ENCODE assay signal across 1 cellular context in the genomic region with DNA sequence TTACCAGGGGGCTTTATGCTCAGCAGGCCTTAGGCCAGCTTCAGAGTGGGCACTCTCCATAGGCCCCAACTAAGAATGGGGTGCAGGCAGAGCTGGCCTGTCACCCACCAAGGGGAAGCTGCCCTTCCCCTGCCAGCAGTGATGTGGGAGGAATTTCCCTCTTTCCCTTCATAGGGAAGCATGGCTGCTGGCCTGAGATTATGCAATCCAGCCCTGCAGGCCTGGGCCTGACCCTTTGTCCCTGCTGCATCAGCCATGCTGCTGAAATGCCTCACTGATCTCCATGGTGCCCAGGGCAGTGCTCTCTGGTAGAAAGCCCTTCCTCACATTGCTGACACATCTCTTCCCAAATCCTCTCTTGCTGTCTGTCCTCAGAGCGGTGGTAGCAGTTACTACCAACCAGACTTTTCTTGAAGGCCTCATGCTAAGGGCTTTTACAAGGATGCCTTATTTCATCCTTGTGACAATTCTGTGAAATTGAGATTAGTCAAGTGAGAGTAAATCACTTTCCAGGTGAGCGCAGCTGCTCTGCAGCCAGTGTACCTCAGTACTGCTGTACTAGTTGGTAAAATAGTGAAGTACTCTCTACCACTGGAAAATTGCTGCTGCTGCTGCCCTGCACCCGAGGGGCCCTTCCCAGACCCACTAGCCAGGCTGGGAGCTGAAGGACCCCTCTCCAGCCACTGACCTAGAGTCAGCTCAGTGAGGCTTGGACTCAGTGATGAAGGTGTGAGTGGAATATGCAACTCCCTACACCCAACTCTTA.
TF ChIP-seq lines count a peak whose summit lies in the region.

No MANE protein-coding gene starts in this region.

TF ChIP-seq in HepG2, 621 proteins besides CTCF, POLR2A, EP300 and RAD21 (continued from another document and continues in another):
- peak; percentile 68 for TF ChIP-seq SAP130 (CRISPR knock-in tag; IDR thresholded peaks at IDR 0.05; ENCODE audit: low read depth)
- 0 out of 2 replicates have a peak, but pooled peaks have one; percentile 30 for TF ChIP-seq FOSL2 (CRISPR knock-in tag; IDR thresholded peaks at IDR 0.05)
- no peak for TF ChIP-seq SRF (IDR thresholded peaks at IDR 0.05; ENCODE audit: low read depth, low read length)
- TF ChIP-seq, protein P1, sequence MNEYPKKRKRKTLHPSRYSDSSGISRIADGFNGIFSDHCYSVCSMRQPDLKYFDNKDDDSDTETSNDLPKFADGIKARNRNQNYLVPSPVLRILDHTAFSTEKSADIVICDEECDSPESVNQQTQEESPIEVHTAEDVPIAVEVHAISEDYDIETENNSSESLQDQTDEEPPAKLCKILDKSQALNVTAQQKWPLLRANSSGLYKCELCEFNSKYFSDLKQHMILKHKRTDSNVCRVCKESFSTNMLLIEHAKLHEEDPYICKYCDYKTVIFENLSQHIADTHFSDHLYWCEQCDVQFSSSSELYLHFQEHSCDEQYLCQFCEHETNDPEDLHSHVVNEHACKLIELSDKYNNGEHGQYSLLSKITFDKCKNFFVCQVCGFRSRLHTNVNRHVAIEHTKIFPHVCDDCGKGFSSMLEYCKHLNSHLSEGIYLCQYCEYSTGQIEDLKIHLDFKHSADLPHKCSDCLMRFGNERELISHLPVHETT (CRISPR knock-in tag; conservative IDR thresholded peaks at IDR 0.05), result no peak
- TF ChIP-seq ZNF563 (CRISPR knock-in tag; IDR thresholded peaks at IDR 0.05), result no peak
- TF ChIP-seq JARID2 (CRISPR knock-in tag; IDR thresholded peaks at IDR 0.05; ENCODE audit: insufficient replicate concordance), result no peak
- TF ChIP-seq HIVEP1 (CRISPR knock-in tag; IDR thresholded peaks at IDR 0.05), result no peak
- no peak for TF ChIP-seq ZC3H4 (CRISPR knock-in tag; IDR thresholded peaks at IDR 0.05; ENCODE audit: borderline replicate concordance)
- TF ChIP-seq, protein P2, sequence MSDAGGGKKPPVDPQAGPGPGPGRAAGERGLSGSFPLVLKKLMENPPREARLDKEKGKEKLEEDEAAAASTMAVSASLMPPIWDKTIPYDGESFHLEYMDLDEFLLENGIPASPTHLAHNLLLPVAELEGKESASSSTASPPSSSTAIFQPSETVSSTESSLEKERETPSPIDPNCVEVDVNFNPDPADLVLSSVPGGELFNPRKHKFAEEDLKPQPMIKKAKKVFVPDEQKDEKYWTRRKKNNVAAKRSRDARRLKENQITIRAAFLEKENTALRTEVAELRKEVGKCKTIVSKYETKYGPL (CRISPR knock-in tag; IDR thresholded peaks at IDR 0.05), result peak; percentile 91; the same call in 1 of the 2 replicates
- TF ChIP-seq, protein P3, sequence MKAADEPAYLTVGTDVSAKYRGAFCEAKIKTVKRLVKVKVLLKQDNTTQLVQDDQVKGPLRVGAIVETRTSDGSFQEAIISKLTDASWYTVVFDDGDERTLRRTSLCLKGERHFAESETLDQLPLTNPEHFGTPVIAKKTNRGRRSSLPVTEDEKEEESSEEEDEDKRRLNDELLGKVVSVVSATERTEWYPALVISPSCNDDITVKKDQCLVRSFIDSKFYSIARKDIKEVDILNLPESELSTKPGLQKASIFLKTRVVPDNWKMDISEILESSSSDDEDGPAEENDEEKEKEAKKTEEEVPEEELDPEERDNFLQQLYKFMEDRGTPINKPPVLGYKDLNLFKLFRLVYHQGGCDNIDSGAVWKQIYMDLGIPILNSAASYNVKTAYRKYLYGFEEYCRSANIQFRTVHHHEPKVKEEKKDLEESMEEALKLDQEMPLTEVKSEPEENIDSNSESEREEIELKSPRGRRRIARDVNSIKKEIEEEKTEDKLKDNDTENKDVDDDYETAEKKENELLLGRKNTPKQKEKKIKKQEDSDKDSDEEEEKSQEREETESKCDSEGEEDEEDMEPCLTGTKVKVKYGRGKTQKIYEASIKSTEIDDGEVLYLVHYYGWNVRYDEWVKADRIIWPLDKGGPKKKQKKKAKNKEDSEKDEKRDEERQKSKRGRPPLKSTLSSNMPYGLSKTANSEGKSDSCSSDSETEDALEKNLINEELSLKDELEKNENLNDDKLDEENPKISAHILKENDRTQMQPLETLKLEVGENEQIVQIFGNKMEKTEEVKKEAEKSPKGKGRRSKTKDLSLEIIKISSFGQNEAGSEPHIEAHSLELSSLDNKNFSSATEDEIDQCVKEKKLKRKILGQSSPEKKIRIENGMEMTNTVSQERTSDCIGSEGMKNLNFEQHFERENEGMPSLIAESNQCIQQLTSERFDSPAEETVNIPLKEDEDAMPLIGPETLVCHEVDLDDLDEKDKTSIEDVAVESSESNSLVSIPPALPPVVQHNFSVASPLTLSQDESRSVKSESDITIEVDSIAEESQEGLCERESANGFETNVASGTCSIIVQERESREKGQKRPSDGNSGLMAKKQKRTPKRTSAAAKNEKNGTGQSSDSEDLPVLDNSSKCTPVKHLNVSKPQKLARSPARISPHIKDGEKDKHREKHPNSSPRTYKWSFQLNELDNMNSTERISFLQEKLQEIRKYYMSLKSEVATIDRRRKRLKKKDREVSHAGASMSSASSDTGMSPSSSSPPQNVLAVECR (CRISPR knock-in tag; IDR thresholded peaks at IDR 0.05; ENCODE audit: borderline replicate concordance), result peak; percentile 26; the same call in 1 of the 2 replicates
- no peak for TF ChIP-seq EEA1 (CRISPR knock-in tag; IDR thresholded peaks at IDR 0.05; ENCODE audit: borderline replicate concordance)
- peak; percentile 52; the same call in 1 of the 2 replicates for TF ChIP-seq HDAC2 (CRISPR knock-in tag; IDR thresholded peaks at IDR 0.05)
- TF ChIP-seq, protein P4, sequence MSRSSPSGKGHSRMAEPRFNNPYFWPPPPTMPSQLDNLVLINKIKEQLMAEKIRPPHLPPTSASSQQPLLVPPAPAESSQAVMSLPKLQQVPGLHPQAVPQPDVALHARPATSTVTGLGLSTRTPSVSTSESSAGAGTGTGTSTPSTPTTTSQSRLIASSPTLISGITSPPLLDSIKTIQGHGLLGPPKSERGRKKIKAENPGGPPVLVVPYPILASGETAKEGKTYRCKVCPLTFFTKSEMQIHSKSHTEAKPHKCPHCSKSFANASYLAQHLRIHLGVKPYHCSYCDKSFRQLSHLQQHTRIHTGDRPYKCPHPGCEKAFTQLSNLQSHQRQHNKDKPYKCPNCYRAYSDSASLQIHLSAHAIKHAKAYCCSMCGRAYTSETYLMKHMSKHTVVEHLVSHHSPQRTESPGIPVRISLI (CRISPR knock-in tag; IDR thresholded peaks at IDR 0.05; ENCODE audit: borderline replicate concordance), result no peak
- TF ChIP-seq, protein P5, sequence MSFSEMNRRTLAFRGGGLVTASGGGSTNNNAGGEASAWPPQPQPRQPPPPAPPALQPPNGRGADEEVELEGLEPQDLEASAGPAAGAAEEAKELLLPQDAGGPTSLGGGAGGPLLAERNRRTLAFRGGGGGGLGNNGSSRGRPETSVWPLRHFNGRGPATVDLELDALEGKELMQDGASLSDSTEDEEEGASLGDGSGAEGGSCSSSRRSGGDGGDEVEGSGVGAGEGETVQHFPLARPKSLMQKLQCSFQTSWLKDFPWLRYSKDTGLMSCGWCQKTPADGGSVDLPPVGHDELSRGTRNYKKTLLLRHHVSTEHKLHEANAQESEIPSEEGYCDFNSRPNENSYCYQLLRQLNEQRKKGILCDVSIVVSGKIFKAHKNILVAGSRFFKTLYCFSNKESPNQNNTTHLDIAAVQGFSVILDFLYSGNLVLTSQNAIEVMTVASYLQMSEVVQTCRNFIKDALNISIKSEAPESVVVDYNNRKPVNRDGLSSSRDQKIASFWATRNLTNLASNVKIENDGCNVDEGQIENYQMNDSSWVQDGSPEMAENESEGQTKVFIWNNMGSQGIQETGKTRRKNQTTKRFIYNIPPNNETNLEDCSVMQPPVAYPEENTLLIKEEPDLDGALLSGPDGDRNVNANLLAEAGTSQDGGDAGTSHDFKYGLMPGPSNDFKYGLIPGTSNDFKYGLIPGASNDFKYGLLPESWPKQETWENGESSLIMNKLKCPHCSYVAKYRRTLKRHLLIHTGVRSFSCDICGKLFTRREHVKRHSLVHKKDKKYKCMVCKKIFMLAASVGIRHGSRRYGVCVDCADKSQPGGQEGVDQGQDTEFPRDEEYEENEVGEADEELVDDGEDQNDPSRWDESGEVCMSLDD (CRISPR knock-in tag; IDR thresholded peaks at IDR 0.05; ENCODE audit: borderline replicate concordance), result 0 out of 2 replicates have a peak, but pooled peaks have one; percentile 33
- no peak for TF ChIP-seq ZNF616 (CRISPR knock-in tag; IDR thresholded peaks at IDR 0.05; ENCODE audit: low read depth)
- no peak for TF ChIP-seq REXO4 (CRISPR knock-in tag; IDR thresholded peaks at IDR 0.05; ENCODE audit: borderline replicate concordance)
- TF ChIP-seq, protein P6, sequence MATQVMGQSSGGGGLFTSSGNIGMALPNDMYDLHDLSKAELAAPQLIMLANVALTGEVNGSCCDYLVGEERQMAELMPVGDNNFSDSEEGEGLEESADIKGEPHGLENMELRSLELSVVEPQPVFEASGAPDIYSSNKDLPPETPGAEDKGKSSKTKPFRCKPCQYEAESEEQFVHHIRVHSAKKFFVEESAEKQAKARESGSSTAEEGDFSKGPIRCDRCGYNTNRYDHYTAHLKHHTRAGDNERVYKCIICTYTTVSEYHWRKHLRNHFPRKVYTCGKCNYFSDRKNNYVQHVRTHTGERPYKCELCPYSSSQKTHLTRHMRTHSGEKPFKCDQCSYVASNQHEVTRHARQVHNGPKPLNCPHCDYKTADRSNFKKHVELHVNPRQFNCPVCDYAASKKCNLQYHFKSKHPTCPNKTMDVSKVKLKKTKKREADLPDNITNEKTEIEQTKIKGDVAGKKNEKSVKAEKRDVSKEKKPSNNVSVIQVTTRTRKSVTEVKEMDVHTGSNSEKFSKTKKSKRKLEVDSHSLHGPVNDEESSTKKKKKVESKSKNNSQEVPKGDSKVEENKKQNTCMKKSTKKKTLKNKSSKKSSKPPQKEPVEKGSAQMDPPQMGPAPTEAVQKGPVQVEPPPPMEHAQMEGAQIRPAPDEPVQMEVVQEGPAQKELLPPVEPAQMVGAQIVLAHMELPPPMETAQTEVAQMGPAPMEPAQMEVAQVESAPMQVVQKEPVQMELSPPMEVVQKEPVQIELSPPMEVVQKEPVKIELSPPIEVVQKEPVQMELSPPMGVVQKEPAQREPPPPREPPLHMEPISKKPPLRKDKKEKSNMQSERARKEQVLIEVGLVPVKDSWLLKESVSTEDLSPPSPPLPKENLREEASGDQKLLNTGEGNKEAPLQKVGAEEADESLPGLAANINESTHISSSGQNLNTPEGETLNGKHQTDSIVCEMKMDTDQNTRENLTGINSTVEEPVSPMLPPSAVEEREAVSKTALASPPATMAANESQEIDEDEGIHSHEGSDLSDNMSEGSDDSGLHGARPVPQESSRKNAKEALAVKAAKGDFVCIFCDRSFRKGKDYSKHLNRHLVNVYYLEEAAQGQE (IDR thresholded peaks at IDR 0.05; ENCODE audit: borderline replicate concordance in 1 of 2, low read depth in 1 of 2, low read length in 2 of 2), result no peak
- no peak for TF ChIP-seq ZNF101 (CRISPR knock-in tag; IDR thresholded peaks at IDR 0.05; ENCODE audit: borderline replicate concordance, low read depth)
- TF ChIP-seq, protein P7, sequence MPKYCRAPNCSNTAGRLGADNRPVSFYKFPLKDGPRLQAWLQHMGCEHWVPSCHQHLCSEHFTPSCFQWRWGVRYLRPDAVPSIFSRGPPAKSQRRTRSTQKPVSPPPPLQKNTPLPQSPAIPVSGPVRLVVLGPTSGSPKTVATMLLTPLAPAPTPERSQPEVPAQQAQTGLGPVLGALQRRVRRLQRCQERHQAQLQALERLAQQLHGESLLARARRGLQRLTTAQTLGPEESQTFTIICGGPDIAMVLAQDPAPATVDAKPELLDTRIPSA (CRISPR knock-in tag; IDR thresholded peaks at IDR 0.05; ENCODE audit: borderline replicate concordance), result no peak
- TF ChIP-seq KDM1A (CRISPR knock-in tag; IDR thresholded peaks at IDR 0.05), result 0 out of 2 replicates have a peak, but pooled peaks have one; percentile 42
- TF ChIP-seq GATAD2A (CRISPR knock-in tag; IDR thresholded peaks at IDR 0.05), result peak; percentile 51; the same call in 1 of the 2 replicates
- TF ChIP-seq, protein P8, sequence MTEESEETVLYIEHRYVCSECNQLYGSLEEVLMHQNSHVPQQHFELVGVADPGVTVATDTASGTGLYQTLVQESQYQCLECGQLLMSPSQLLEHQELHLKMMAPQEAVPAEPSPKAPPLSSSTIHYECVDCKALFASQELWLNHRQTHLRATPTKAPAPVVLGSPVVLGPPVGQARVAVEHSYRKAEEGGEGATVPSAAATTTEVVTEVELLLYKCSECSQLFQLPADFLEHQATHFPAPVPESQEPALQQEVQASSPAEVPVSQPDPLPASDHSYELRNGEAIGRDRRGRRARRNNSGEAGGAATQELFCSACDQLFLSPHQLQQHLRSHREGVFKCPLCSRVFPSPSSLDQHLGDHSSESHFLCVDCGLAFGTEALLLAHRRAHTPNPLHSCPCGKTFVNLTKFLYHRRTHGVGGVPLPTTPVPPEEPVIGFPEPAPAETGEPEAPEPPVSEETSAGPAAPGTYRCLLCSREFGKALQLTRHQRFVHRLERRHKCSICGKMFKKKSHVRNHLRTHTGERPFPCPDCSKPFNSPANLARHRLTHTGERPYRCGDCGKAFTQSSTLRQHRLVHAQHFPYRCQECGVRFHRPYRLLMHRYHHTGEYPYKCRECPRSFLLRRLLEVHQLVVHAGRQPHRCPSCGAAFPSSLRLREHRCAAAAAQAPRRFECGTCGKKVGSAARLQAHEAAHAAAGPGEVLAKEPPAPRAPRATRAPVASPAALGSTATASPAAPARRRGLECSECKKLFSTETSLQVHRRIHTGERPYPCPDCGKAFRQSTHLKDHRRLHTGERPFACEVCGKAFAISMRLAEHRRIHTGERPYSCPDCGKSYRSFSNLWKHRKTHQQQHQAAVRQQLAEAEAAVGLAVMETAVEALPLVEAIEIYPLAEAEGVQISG (CRISPR knock-in tag; IDR thresholded peaks at IDR 0.05), result peak; percentile 63; the same call in 1 of the 2 replicates
- TF ChIP-seq ZNF235 (CRISPR knock-in tag; IDR thresholded peaks at IDR 0.05; ENCODE audit: borderline replicate concordance), result no peak
- TF ChIP-seq YEATS4 (CRISPR knock-in tag; IDR thresholded peaks at IDR 0.05; ENCODE audit: borderline replicate concordance), result peak; percentile 44; the same call in 1 of the 2 replicates
- TF ChIP-seq, protein P9, sequence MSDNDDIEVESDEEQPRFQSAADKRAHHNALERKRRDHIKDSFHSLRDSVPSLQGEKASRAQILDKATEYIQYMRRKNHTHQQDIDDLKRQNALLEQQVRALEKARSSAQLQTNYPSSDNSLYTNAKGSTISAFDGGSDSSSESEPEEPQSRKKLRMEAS (IDR thresholded peaks at IDR 0.05), result peak; percentile 81
- 0 out of 2 replicates have a peak, but pooled peaks have one; percentile 53 for TF ChIP-seq ADNP (CRISPR knock-in tag; IDR thresholded peaks at IDR 0.05)
- TF ChIP-seq RARA (CRISPR knock-in tag; IDR thresholded peaks at IDR 0.05), result peak; percentile 83
- TF ChIP-seq, protein P10, sequence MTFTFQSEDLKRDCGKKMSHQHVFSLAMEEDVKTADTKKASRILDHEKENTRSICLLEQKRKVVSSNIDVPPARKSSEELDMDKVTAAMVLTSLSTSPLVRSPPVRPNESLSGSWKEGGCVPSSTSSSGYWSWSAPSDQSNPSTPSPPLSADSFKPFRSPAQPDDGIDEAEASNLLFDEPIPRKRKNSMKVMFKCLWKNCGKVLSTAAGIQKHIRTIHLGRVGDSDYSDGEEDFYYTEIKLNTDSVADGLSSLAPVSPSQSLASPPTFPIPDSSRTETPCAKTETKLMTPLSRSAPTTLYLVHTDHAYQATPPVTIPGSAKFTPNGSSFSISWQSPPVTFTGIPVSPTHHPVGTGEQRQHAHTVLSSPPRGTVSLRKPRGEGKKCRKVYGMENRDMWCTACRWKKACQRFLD (CRISPR knock-in tag; IDR thresholded peaks at IDR 0.05; ENCODE audit: borderline replicate concordance), result 0 out of 2 replicates have a peak, but pooled peaks have one; percentile 27
- 0 out of 2 replicates have a peak, but pooled peaks have one; percentile 47 for TF ChIP-seq DMAP1 (CRISPR knock-in tag; IDR thresholded peaks at IDR 0.05)
- TF ChIP-seq ZNF792 (CRISPR knock-in tag; IDR thresholded peaks at IDR 0.05), result 0 out of 2 replicates have a peak, but pooled peaks have one; percentile 33
- TF ChIP-seq CHD4 (IDR thresholded peaks at IDR 0.05; ENCODE audit: borderline replicate concordance, low read length), result no peak
- TF ChIP-seq POLR2AphosphoS5 (IDR thresholded peaks at IDR 0.05; ENCODE audit: low read depth, low read length), result no peak
- TF ChIP-seq HOXA3 (CRISPR knock-in tag; IDR thresholded peaks at IDR 0.05), result peak; percentile 72
- TF ChIP-seq KLF9 (CRISPR knock-in tag; IDR thresholded peaks at IDR 0.05; ENCODE audit: low read depth), result no peak
